Comparison of ENCODE assay signal across 20 cellular contexts in the genomic region with DNA sequence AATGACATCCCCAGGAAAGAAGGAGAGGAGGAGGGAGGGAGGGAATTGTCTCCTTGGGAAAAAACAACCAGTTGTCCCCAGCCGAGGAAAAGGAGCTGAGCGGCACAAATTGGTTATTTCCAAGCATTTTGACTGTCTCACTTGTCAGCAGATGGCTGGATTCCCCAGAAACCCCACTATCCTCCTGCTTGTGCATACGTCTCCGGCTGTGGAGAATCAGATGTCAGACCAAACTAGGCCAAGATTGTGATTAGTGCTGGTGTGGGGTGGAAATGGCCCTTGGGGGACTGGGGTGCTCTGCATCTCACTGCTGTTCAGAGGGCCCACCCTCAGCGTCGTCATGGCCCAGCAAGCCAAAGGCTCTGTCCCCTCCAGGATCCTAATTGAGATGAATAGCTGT.
DNase-seq lines count a peak whose midpoint lies in the region; ATAC-seq, FAIRE-seq and TF ChIP-seq lines count a peak whose summit lies in the region.
"Had no signal": no experiment of that assay in that cellular context is flagged by ENCODE, and none has a peak within 500 bp of the region (broad histone marks: within the 10 kb centered on the region; RNA-seq: fewer than 3 reads in every experiment).

No MANE protein-coding gene starts in this region.

- H3K36me3 ChIP-seq in WERI-Rb-1 (no peaks in the 10 kb centered on the region), H1 (ENCODE audit: control insufficient read depth in 2 of 4, insufficient read depth in 4 of 4, low read length in 3 of 4) (no peaks in the 10 kb centered on the region), gastrocnemius medialis (no peaks in the 10 kb centered on the region)
- H3K36me3 ChIP-seq: BLaER1 had no signal

- FAIRE-seq in H1 (lab: Jason Lieb, UNC): no peak
- FAIRE-seq: A549 had no signal

- no peak overlapping the region for H2AK5ac ChIP-seq in H1 (ENCODE audit: low read depth, low read length)

- no peaks in the 10 kb centered on the region for H3K4me1 Mint-ChIP-seq in stimulated activated naive CD8-positive, alpha-beta T cell treated with anti-CD3 and anti-CD28 coated beads, Interleukin-15, amount 100 ng/mL, for 72 hours
- H3K4me1 Mint-ChIP-seq: CD14-positive monocyte; CD4-positive, alpha-beta memory T cell had no signal

- no peak overlapping the region for H2BK12ac ChIP-seq in H1 (ENCODE audit: low read depth, low read length)

- no peak overlapping the region for H2BK5ac ChIP-seq in H1 (ENCODE audit: low read depth, low read length)

- H3K4me3 Mint-ChIP-seq in stimulated activated naive CD8-positive, alpha-beta T cell treated with anti-CD3 and anti-CD28 coated beads, Interleukin-15, amount 100 ng/mL, for 72 hours: no peak overlapping the region
- H3K4me3 Mint-ChIP-seq: CD14-positive monocyte; CD4-positive, alpha-beta memory T cell; H9 had no signal

- intact Hi-C loops in gastrocnemius medialis (cut with DNase I; ENCODE audit: low total_unique reads): no loop called here

- 89% methylated on average over 6 of the region's 6 CpGs; no CpG with 5 or more reads in 1 of the 2 experiments for WGBS in H1 (ENCODE audit: extremely low coverage in 1 of 2, insufficient coverage in 1 of 2, insufficient read length in 1 of 2, insufficient replicate concordance in 2 of 2, low coverage in 1 of 2, low lambda C conversion rate in 2 of 2, missing lambda C conversion rate in 1 of 2), 2 experiments

- POLR2A ChIA-PET in H1 (lab: Charles Lee; ENCODE audit: partially characterized antibody): no interaction called here

- H3K4me3 ChIP-seq in WERI-Rb-1 (ENCODE audit: low read depth, low read length) (no peak overlapping the region), H1 (ENCODE audit: extremely low read depth in 1 of 4, insufficient read depth in 2 of 4, low read depth in 3 of 4, low read length in 4 of 4) (no peak overlapping the region), gastrocnemius medialis (no peak overlapping the region)
- H3K4me3 ChIP-seq: A549, BLaER1 had no signal

- in situ Hi-C loops in gastrocnemius medialis (cut with MboI; ENCODE audit: low sequenced_read_pairs in 4 of 4): no loop called here

- no peak overlapping the region for H3K56ac ChIP-seq in H1 (replicated peaks; ENCODE audit: insufficient read length, low read depth, low read length)

- H3K4me1 ChIP-seq in H1 (replicated peaks in 1 of 4; ENCODE audit: control insufficient read depth in 3 of 4, insufficient read depth in 4 of 4, low read length in 3 of 4) (no peaks in the 10 kb centered on the region), gastrocnemius medialis (no peaks in the 10 kb centered on the region)
- H3K4me1 ChIP-seq: A549 had no signal

- H3K79me2 ChIP-seq in H1 (ENCODE audit: control insufficient read depth in 1 of 2, insufficient read depth in 2 of 2, low read length in 2 of 2): no peaks in the 10 kb centered on the region

- no peak overlapping the region for H3K14ac ChIP-seq in H1 (ENCODE audit: insufficient read length)

- TF ChIP-seq POLR2A in H1 (IDR thresholded peaks at IDR 0.05; ENCODE audit: control extremely low read depth in 1 of 2, low read depth in 2 of 2, low read length in 2 of 2): no peak
- TF ChIP-seq POLR2A in gastrocnemius medialis (IDR thresholded peaks at IDR 0.05): no peak

- no peak overlapping the region for H2BK120ac ChIP-seq in H1 (replicated peaks; ENCODE audit: low read depth, low read length)

- H3K23ac ChIP-seq in H1 (ENCODE audit: insufficient read length): no peak overlapping the region

- H3K27ac Mint-ChIP-seq in stimulated activated naive CD8-positive, alpha-beta T cell treated with anti-CD3 and anti-CD28 coated beads, Interleukin-15, amount 100 ng/mL, for 72 hours: no peak overlapping the region
- H3K27ac Mint-ChIP-seq: CD14-positive monocyte; CD4-positive, alpha-beta memory T cell; H9 had no signal

- no peaks in the 10 kb centered on the region for H4K20me1 ChIP-seq in H1 (replicated peaks in 1 of 2; ENCODE audit: control insufficient read depth in 1 of 2, insufficient read depth in 2 of 2, low read length in 2 of 2)
- H4K20me1 ChIP-seq: BLaER1 had no signal

- TF ChIP-seq EP300 in H1 (IDR thresholded peaks at IDR 0.05; ENCODE audit: borderline replicate concordance in 1 of 2, low read depth in 2 of 2, low read length in 2 of 2): no peak

- H4K5ac ChIP-seq in H1 (ENCODE audit: insufficient read length, low read depth, low read length): no peak overlapping the region

- H3K27ac ChIP-seq in WERI-Rb-1: peak overlapping the region; percentile 69
- H3K27ac ChIP-seq in H1 (ENCODE audit: low read depth, low read length): no peak overlapping the region
- H3K27ac ChIP-seq in gastrocnemius medialis: no peak overlapping the region
- H3K27ac ChIP-seq: 22Rv1, A549, BLaER1, HL-60 had no signal

- H2AFZ ChIP-seq in H1 (ENCODE audit: low read length): no peak overlapping the region

- no peaks in the 10 kb centered on the region for H3K79me1 ChIP-seq in H1 (ENCODE audit: low read depth, low read length)

- TF ChIP-seq CTCF in WERI-Rb-1 (IDR thresholded peaks at IDR 0.05; ENCODE audit: low read depth, low read length) (no peak), H1 (IDR thresholded peaks at IDR 0.05; ENCODE audit: control extremely low read depth in 1 of 3, insufficient read depth in 1 of 3, low read depth in 1 of 3, low read length in 3 of 3) (no peak), gastrocnemius medialis (IDR thresholded peaks at IDR 0.05 in 4 of 5, conservative IDR thresholded peaks at IDR 0.05 in 1 of 5) (no peak)

- no peak for TF ChIP-seq RAD21 in H1 (IDR thresholded peaks at IDR 0.05 in 1 of 2, conservative IDR thresholded peaks at IDR 0.05 in 1 of 2; ENCODE audit: low read depth in 2 of 2, low read length in 2 of 2)

- H3K9me3 ChIP-seq in WERI-Rb-1 (ENCODE audit: severe bottlenecking): no peaks in the 10 kb centered on the region
- peaks cover 6 to 7% of the 10 kb centered on the region in 2 experiments; a peak in 3 of 4 replicates for H3K9me3 ChIP-seq in H1 (ENCODE audit: insufficient read depth in 2 of 2, low read depth in 1 of 2, low read length in 1 of 2)
- no peaks in the 10 kb centered on the region for H3K9me3 ChIP-seq in gastrocnemius medialis
- H3K9me3 ChIP-seq: A549 had no signal

- no peak overlapping the region for H4K91ac ChIP-seq in H1 (replicated peaks; ENCODE audit: insufficient read length, low read length)

- 0 out of 2 replicates have a peak overlapping the region, but pooled peaks have one; percentile 11 for H2BK15ac ChIP-seq in H1 (ENCODE audit: low read length)

- H3K27me3 ChIP-seq in WERI-Rb-1 (ENCODE audit: insufficient read depth, low read depth, severe bottlenecking): no peaks in the 10 kb centered on the region
- no peaks in the 10 kb centered on the region; a peak in 1 of 7 replicates for H3K27me3 ChIP-seq in H1 (replicated peaks in 1 of 4; ENCODE audit: control insufficient read depth in 3 of 4, extremely low read depth in 1 of 4, insufficient read depth in 3 of 4, low read length in 3 of 4)
- no peaks in the 10 kb centered on the region for H3K27me3 ChIP-seq in gastrocnemius medialis
- H3K27me3 ChIP-seq: BLaER1 had no signal

- H3K18ac ChIP-seq in H1 (ENCODE audit: extremely low read depth, low read length): no peak overlapping the region

- no peaks in the 10 kb centered on the region for H3K9me3 Mint-ChIP-seq in stimulated activated naive CD8-positive, alpha-beta T cell treated with anti-CD3 and anti-CD28 coated beads, Interleukin-15, amount 100 ng/mL, for 72 hours
- H3K9me3 Mint-ChIP-seq: CD4-positive, alpha-beta memory T cell had no signal

- H3K9ac ChIP-seq in H1 (replicated peaks in 1 of 4; ENCODE audit: extremely low read depth in 1 of 4, low read depth in 3 of 4, low read length in 3 of 4): no peak overlapping the region
- H3K9ac ChIP-seq: BLaER1 had no signal

- CTCF ChIA-PET in H1 (lab: Charles Lee; ENCODE audit: partially characterized antibody): interaction anchor here (1.9 kb wide), 1 partner anchor 10 kb away, joined by 5 read pairs; no protein-coding TSS in a partner anchor

- no peaks in the 10 kb centered on the region for H3K27me3 Mint-ChIP-seq in stimulated activated naive CD8-positive, alpha-beta T cell treated with anti-CD3 and anti-CD28 coated beads, Interleukin-15, amount 100 ng/mL, for 72 hours

- H3K23me2 ChIP-seq in H1 (ENCODE audit: low read depth, low read length): no peaks in the 10 kb centered on the region

- DNase-seq in NCI-H82 (lab: John Stamatoyannopoulos, UW) (peak; percentile 60), NCI-H82 treated with DMSO at 0.1 percent for 48 hours (lab: John Stamatoyannopoulos, UW; ENCODE audit: unreplicated experiment) (no peak), WERI-Rb-1 (peak; percentile 19), H1 (ENCODE audit: low read depth in 1 of 2, low spot score in 2 of 2) (no peak), retina (peak; percentile 47), gastrocnemius medialis (no peak)
- DNase-seq in stimulated activated naive CD8-positive, alpha-beta T cell treated with anti-CD3 and anti-CD28 coated beads, Interleukin-15, amount 100 ng/mL, for 72 hours: no peak
- DNase-seq: AML-193; CD4-positive, alpha-beta memory T cell; DMS153; DMS79; GF-D8; GOT3; H9 had no signal

- no peak for ATAC-seq in stimulated activated naive CD8-positive, alpha-beta T cell treated with anti-CD3 and anti-CD28 coated beads, Interleukin-15, amount 100 ng/mL, for 72 hours
- ATAC-seq in gastrocnemius medialis (no peak), GM18868 (IDR thresholded peaks at IDR 0.05; ENCODE audit: unreplicated experiment) (no peak)
- ATAC-seq: A549 had no signal

- no peak overlapping the region for H2BK20ac ChIP-seq in H1 (ENCODE audit: low read length)

- no peak overlapping the region for H3K4me2 ChIP-seq in H1 (ENCODE audit: insufficient read depth in 1 of 2, low read depth in 2 of 2, low read length in 2 of 2)
- H3K4me2 ChIP-seq: A549, BLaER1 had no signal

- H3K4ac ChIP-seq in H1 (replicated peaks; ENCODE audit: insufficient read length, low read depth, low read length): no peak overlapping the region

- H4K8ac ChIP-seq in H1 (ENCODE audit: extremely low read depth, insufficient read depth, low read length): no peak overlapping the region; the same call in 1 of the 2 replicates

TF ChIP-seq in H1, 55 proteins besides CTCF, POLR2A, EP300 and RAD21 (continues in another document):
- TF ChIP-seq RNF2 (IDR thresholded peaks at IDR 0.05; ENCODE audit: borderline replicate concordance, low read depth, low read length, missing control alignments, poor library complexity, severe bottlenecking) (no peak), CREB1 (IDR thresholded peaks at IDR 0.05) (no peak), RFX5 (IDR thresholded peaks at IDR 0.05; ENCODE audit: borderline replicate concordance, low read depth, low read length) (no peak), JUND (IDR thresholded peaks at IDR 0.05; ENCODE audit: low read length) (no peak), TAF7 (optimal IDR thresholded peaks at IDR 0.05; ENCODE audit: borderline replicate concordance, low read depth, low read length) (no peak), MAFK (IDR thresholded peaks at IDR 0.05; ENCODE audit: low read depth, low read length) (no peak), RBBP5 (IDR thresholded peaks at IDR 0.05; ENCODE audit: borderline replicate concordance, low read depth, low read length) (no peak), KDM4A (IDR thresholded peaks at IDR 0.05; ENCODE audit: low read depth, low read length, severe bottlenecking) (no peak), SIX5 (IDR thresholded peaks at IDR 0.05; ENCODE audit: low read depth, low read length) (no peak), CHD1 (IDR thresholded peaks at IDR 0.05; ENCODE audit: low read depth, low read length) (no peak)

Comparison
In these comparisons a context has a peak if more than half of its experiments do, and no peak if none do; other contexts are left out.
1. DNase-seq: peak in NCI-H82 (single experiment), WERI-Rb-1 (single experiment) and retina (single experiment); none in NCI-H82 treated with DMSO at 0.1 percent for 48 hours (single experiment), H1 (0 of 2), stimulated activated naive CD8-positive, alpha-beta T cell treated with anti-CD3 and anti-CD28 coated beads, Interleukin-15, amount 100 ng/mL, for 72 hours (0 of 2) and gastrocnemius medialis (0 of 2).